In the genomic region with DNA sequence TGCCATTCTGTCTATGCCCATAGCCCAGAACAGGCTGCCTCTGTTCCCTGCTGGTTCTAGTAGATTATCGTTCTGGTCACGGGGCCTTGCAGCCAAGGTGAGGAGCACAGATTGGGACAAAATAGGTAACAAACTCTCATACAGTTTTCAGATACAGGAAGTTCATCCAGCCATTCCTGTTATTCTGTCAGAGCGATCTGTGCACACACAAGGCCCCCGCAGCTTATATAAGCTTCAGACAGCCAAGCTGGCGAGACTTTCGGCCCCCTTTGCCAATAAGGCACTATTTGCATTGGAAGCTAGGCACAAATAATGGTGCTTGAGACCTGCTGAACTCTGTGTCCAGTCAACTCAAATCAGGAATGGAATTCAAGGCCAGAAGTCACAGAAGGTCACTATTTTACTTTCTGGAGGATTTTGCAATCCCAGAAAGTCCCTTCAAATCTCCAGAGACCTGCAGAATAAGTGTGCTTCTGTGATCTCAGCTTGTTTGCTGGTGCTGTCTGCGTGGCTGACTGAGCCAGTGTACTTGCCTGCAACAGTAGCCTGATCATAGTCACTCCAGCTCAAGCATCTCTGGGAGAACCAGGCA, we compare ENCODE assay signal across 1 cellular context.
A peak's percentile ranks its signal among the peaks of the same experiment; 100 is the strongest.
TF ChIP-seq lines count a peak whose summit lies in the region.

No MANE protein-coding gene starts in this region.

TF ChIP-seq in HepG2, 621 proteins besides CTCF, POLR2A, EP300 and RAD21 (continued from another document and continues in another):
- TF ChIP-seq, protein P1, sequence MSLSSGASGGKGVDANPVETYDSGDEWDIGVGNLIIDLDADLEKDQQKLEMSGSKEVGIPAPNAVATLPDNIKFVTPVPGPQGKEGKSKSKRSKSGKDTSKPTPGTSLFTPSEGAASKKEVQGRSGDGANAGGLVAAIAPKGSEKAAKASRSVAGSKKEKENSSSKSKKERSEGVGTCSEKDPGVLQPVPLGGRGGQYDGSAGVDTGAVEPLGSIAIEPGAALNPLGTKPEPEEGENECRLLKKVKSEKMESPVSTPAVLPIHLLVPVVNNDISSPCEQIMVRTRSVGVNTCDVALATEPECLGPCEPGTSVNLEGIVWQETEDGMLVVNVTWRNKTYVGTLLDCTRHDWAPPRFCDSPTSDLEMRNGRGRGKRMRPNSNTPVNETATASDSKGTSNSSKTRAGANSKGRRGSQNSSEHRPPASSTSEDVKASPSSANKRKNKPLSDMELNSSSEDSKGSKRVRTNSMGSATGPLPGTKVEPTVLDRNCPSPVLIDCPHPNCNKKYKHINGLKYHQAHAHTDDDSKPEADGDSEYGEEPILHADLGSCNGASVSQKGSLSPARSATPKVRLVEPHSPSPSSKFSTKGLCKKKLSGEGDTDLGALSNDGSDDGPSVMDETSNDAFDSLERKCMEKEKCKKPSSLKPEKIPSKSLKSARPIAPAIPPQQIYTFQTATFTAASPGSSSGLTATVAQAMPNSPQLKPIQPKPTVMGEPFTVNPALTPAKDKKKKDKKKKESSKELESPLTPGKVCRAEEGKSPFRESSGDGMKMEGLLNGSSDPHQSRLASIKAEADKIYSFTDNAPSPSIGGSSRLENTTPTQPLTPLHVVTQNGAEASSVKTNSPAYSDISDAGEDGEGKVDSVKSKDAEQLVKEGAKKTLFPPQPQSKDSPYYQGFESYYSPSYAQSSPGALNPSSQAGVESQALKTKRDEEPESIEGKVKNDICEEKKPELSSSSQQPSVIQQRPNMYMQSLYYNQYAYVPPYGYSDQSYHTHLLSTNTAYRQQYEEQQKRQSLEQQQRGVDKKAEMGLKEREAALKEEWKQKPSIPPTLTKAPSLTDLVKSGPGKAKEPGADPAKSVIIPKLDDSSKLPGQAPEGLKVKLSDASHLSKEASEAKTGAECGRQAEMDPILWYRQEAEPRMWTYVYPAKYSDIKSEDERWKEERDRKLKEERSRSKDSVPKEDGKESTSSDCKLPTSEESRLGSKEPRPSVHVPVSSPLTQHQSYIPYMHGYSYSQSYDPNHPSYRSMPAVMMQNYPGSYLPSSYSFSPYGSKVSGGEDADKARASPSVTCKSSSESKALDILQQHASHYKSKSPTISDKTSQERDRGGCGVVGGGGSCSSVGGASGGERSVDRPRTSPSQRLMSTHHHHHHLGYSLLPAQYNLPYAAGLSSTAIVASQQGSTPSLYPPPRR (CRISPR knock-in tag; IDR thresholded peaks at IDR 0.05; ENCODE audit: borderline replicate concordance), result peak; percentile 91
- TF ChIP-seq RORA (CRISPR knock-in tag; IDR thresholded peaks at IDR 0.05) (no peak), SALL2 (CRISPR knock-in tag; IDR thresholded peaks at IDR 0.05) (no peak), ZSCAN22 (CRISPR knock-in tag; IDR thresholded peaks at IDR 0.05) (no peak), PCBP2 (optimal IDR thresholded peaks at IDR 0.05; ENCODE audit: low read depth, low read length, poor library complexity, severe bottlenecking) (no peak), ZNF343 (CRISPR knock-in tag; IDR thresholded peaks at IDR 0.05) (0 out of 2 replicates have a peak, but pooled peaks have one; percentile 50), PAWR (CRISPR knock-in tag; IDR thresholded peaks at IDR 0.05; ENCODE audit: borderline replicate concordance) (no peak), ZFP36L1 (CRISPR knock-in tag; IDR thresholded peaks at IDR 0.05) (no peak), MAFF (IDR thresholded peaks at IDR 0.05; ENCODE audit: low read depth, low read length) (no peak), ARNT2 (CRISPR knock-in tag; IDR thresholded peaks at IDR 0.05; ENCODE audit: low read depth) (no peak), GFI1 (CRISPR knock-in tag; IDR thresholded peaks at IDR 0.05; ENCODE audit: borderline replicate concordance) (peak; percentile 84), ZBTB7B (CRISPR knock-in tag; IDR thresholded peaks at IDR 0.05) (no peak; the same call in 1 of the 2 replicates)
- TF ChIP-seq, protein P2, sequence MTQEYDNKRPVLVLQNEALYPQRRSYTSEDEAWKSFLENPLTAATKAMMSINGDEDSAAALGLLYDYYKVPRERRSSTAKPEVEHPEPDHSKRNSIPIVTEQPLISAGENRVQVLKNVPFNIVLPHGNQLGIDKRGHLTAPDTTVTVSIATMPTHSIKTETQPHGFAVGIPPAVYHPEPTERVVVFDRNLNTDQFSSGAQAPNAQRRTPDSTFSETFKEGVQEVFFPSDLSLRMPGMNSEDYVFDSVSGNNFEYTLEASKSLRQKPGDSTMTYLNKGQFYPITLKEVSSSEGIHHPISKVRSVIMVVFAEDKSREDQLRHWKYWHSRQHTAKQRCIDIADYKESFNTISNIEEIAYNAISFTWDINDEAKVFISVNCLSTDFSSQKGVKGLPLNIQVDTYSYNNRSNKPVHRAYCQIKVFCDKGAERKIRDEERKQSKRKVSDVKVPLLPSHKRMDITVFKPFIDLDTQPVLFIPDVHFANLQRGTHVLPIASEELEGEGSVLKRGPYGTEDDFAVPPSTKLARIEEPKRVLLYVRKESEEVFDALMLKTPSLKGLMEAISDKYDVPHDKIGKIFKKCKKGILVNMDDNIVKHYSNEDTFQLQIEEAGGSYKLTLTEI (CRISPR knock-in tag; conservative IDR thresholded peaks at IDR 0.05), result no peak
- TF ChIP-seq, protein P3, sequence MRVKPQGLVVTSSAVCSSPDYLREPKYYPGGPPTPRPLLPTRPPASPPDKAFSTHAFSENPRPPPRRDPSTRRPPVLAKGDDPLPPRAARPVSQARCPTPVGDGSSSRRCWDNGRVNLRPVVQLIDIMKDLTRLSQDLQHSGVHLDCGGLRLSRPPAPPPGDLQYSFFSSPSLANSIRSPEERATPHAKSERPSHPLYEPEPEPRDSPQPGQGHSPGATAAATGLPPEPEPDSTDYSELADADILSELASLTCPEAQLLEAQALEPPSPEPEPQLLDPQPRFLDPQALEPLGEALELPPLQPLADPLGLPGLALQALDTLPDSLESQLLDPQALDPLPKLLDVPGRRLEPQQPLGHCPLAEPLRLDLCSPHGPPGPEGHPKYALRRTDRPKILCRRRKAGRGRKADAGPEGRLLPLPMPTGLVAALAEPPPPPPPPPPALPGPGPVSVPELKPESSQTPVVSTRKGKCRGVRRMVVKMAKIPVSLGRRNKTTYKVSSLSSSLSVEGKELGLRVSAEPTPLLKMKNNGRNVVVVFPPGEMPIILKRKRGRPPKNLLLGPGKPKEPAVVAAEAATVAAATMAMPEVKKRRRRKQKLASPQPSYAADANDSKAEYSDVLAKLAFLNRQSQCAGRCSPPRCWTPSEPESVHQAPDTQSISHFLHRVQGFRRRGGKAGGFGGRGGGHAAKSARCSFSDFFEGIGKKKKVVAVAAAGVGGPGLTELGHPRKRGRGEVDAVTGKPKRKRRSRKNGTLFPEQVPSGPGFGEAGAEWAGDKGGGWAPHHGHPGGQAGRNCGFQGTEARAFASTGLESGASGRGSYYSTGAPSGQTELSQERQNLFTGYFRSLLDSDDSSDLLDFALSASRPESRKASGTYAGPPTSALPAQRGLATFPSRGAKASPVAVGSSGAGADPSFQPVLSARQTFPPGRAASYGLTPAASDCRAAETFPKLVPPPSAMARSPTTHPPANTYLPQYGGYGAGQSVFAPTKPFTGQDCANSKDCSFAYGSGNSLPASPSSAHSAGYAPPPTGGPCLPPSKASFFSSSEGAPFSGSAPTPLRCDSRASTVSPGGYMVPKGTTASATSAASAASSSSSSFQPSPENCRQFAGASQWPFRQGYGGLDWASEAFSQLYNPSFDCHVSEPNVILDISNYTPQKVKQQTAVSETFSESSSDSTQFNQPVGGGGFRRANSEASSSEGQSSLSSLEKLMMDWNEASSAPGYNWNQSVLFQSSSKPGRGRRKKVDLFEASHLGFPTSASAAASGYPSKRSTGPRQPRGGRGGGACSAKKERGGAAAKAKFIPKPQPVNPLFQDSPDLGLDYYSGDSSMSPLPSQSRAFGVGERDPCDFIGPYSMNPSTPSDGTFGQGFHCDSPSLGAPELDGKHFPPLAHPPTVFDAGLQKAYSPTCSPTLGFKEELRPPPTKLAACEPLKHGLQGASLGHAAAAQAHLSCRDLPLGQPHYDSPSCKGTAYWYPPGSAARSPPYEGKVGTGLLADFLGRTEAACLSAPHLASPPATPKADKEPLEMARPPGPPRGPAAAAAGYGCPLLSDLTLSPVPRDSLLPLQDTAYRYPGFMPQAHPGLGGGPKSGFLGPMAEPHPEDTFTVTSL (CRISPR knock-in tag; IDR thresholded peaks at IDR 0.05; ENCODE audit: borderline replicate concordance), result peak; percentile 86; the same call in 1 of the 2 replicates
- TF ChIP-seq, protein P4, sequence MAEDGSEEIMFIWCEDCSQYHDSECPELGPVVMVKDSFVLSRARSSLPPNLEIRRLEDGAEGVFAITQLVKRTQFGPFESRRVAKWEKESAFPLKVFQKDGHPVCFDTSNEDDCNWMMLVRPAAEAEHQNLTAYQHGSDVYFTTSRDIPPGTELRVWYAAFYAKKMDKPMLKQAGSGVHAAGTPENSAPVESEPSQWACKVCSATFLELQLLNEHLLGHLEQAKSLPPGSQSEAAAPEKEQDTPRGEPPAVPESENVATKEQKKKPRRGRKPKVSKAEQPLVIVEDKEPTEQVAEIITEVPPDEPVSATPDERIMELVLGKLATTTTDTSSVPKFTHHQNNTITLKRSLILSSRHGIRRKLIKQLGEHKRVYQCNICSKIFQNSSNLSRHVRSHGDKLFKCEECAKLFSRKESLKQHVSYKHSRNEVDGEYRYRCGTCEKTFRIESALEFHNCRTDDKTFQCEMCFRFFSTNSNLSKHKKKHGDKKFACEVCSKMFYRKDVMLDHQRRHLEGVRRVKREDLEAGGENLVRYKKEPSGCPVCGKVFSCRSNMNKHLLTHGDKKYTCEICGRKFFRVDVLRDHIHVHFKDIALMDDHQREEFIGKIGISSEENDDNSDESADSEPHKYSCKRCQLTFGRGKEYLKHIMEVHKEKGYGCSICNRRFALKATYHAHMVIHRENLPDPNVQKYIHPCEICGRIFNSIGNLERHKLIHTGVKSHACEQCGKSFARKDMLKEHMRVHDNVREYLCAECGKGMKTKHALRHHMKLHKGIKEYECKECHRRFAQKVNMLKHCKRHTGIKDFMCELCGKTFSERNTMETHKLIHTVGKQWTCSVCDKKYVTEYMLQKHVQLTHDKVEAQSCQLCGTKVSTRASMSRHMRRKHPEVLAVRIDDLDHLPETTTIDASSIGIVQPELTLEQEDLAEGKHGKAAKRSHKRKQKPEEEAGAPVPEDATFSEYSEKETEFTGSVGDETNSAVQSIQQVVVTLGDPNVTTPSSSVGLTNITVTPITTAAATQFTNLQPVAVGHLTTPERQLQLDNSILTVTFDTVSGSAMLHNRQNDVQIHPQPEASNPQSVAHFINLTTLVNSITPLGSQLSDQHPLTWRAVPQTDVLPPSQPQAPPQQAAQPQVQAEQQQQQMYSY (CRISPR knock-in tag; IDR thresholded peaks at IDR 0.05), result no peak
- TF ChIP-seq, protein P5, sequence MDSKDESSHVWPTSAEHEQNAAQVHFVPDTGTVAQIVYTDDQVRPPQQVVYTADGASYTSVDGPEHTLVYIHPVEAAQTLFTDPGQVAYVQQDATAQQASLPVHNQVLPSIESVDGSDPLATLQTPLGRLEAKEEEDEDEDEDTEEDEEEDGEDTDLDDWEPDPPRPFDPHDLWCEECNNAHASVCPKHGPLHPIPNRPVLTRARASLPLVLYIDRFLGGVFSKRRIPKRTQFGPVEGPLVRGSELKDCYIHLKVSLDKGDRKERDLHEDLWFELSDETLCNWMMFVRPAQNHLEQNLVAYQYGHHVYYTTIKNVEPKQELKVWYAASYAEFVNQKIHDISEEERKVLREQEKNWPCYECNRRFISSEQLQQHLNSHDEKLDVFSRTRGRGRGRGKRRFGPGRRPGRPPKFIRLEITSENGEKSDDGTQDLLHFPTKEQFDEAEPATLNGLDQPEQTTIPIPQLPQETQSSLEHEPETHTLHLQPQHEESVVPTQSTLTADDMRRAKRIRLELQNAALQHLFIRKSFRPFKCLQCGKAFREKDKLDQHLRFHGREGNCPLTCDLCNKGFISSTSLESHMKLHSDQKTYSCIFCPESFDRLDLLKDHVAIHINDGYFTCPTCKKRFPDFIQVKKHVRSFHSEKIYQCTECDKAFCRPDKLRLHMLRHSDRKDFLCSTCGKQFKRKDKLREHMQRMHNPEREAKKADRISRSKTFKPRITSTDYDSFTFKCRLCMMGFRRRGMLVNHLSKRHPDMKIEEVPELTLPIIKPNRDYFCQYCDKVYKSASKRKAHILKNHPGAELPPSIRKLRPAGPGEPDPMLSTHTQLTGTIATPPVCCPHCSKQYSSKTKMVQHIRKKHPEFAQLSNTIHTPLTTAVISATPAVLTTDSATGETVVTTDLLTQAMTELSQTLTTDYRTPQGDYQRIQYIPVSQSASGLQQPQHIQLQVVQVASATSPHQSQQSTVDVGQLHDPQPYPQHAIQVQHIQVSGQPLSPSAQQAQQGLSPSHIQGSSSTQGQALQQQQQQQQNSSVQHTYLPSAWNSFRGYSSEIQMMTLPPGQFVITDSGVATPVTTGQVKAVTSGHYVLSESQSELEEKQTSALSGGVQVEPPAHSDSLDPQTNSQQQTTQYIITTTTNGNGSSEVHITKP (CRISPR knock-in tag; IDR thresholded peaks at IDR 0.05; ENCODE audit: low read depth), result no peak
- TF ChIP-seq, protein P6, sequence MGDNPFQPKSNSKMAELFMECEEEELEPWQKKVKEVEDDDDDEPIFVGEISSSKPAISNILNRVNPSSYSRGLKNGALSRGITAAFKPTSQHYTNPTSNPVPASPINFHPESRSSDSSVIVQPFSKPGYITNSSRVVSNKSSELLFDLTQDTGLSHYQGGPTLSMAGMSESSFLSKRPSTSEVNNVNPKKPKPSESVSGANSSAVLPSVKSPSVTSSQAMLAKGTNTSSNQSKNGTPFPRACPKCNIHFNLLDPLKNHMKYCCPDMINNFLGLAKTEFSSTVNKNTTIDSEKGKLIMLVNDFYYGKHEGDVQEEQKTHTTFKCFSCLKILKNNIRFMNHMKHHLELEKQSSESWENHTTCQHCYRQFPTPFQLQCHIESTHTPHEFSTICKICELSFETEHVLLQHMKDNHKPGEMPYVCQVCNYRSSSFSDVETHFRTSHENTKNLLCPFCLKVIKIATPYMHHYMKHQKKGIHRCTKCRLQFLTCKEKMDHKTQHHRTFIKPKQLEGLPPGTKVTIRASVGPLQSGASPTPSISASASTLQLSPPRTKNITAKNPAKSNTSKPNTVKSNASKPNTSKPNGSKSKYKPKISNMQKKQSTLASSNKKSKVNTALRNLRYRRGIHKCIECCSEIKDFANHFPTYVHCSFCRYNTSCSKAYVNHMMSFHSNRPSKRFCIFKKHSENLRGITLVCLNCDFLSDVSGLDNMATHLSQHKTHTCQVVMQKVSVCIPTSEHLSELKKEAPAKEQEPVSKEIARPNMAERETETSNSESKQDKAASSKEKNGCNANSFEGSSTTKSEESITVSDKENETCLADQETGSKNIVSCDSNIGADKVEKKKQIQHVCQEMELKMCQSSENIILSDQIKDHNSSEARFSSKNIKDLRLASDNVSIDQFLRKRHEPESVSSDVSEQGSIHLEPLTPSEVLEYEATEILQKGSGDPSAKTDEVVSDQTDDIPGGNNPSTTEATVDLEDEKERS (CRISPR knock-in tag; IDR thresholded peaks at IDR 0.05), result peak; percentile 39; the same call in 1 of the 2 replicates
- TF ChIP-seq, protein P7, sequence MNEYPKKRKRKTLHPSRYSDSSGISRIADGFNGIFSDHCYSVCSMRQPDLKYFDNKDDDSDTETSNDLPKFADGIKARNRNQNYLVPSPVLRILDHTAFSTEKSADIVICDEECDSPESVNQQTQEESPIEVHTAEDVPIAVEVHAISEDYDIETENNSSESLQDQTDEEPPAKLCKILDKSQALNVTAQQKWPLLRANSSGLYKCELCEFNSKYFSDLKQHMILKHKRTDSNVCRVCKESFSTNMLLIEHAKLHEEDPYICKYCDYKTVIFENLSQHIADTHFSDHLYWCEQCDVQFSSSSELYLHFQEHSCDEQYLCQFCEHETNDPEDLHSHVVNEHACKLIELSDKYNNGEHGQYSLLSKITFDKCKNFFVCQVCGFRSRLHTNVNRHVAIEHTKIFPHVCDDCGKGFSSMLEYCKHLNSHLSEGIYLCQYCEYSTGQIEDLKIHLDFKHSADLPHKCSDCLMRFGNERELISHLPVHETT (CRISPR knock-in tag; conservative IDR thresholded peaks at IDR 0.05), result no peak
